10 cellular contexts compared by ENCODE assay signal in the genomic region with DNA sequence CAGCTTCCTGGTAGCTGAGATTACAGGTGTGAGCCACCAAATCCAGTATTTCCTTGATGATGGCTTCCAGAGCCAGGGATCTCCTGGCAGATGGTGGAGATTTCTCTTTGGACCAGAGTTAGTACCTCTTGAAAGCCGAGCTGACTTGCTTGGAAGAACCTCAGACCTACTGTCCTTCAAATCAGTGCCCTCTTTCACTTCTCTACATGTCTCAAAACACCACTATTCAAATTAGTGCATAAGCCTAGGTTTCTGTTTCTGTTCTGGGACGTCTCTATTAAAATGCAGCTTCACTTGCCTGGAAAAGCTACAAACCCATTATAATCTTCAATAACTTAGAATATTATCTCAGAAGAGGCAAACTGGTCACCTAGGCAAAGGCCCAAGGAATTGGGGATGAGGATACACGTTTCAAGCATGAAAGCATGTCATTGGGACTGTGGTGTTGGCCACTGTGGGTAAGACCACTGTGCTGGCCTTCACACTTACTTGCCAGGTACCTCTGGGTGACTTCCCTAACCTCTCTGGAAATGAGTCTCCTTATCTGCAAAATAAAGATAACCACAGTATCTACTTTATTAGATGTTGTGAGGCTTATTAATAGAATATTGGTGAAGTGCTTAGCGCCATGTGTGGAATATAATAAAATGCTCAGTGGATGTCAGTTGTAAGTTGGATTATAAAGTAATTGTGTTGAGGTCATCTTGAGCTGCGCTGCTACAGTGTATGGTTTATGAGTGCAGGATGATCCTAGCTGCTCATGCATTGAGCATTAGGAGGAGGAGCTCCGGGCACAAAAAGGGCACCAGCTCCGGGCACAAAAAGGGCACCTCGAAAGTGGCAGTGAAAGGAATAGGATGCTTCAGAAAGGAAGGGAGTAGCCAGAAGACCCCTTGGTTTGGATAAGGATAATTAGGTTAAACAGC.
DNase-seq lines count a peak whose midpoint lies in the region; ATAC-seq, FAIRE-seq and TF ChIP-seq lines count a peak whose summit lies in the region.
"Had no signal": no experiment of that assay in that cellular context is flagged by ENCODE, and none has a peak within 500 bp of the region (broad histone marks: within the 10 kb centered on the region; RNA-seq: fewer than 3 reads in every experiment).

No MANE protein-coding gene starts in this region.

- H3K36me3 ChIP-seq in kidney (ENCODE audit: control insufficient read depth in 1 of 2, insufficient read depth in 2 of 2, low read length in 2 of 2), result no peaks in the 10 kb centered on the region
- H3K36me3 ChIP-seq: pancreas had no signal

- H3K9me3 ChIP-seq in kidney (ENCODE audit: control insufficient read depth in 1 of 2, low read length in 2 of 2), result no peaks in the 10 kb centered on the region
- H3K9me3 ChIP-seq: pancreas had no signal

- peaks cover 79% of the 10 kb centered on the region for H3K4me1 Mint-ChIP-seq in central memory CD8-positive, alpha-beta T cell

- FAIRE-seq in kidney (lab: Jason Lieb, UNC), result no peak
- FAIRE-seq: pancreas had no signal

- H3K9me3 Mint-ChIP-seq in central memory CD8-positive, alpha-beta T cell, result no peaks in the 10 kb centered on the region

- H3K4me1 ChIP-seq in kidney (ENCODE audit: control insufficient read depth in 1 of 2, insufficient read depth in 1 of 2, low read depth in 1 of 2, low read length in 2 of 2), result no peaks in the 10 kb centered on the region
- H3K4me1 ChIP-seq: pancreas had no signal

- intact Hi-C loops in kidney (cut with DNase I), result no loop called here

- H3K9ac ChIP-seq in kidney (ENCODE audit: low read length in 2 of 2), result no peak overlapping the region

- peaks cover 10% of the 10 kb centered on the region for H3K36me3 Mint-ChIP-seq in central memory CD8-positive, alpha-beta T cell (ENCODE audit: insufficient read depth)

- peak overlapping the region; percentile 26 for H3K4me3 Mint-ChIP-seq in central memory CD8-positive, alpha-beta T cell

- H3K27ac ChIP-seq in kidney (ENCODE audit: low read depth in 2 of 2, low read length in 2 of 2), result no peak overlapping the region
- H3K27ac ChIP-seq: pancreas had no signal

- peak; percentile 87 for ATAC-seq in GM19324 (IDR thresholded peaks at IDR 0.05; ENCODE audit: low FRiP score, unreplicated experiment)
- peak; percentile 87 for ATAC-seq in HG03095 (IDR thresholded peaks at IDR 0.05; ENCODE audit: unreplicated experiment)
- peak; percentile 40 for ATAC-seq in central memory CD8-positive, alpha-beta T cell (replicated peaks; ENCODE audit: extremely low read depth, poor library complexity, severe bottlenecking)
- ATAC-seq: Panc1 had no signal

- peak overlapping the region; percentile 89 for H3K27ac Mint-ChIP-seq in central memory CD8-positive, alpha-beta T cell (ENCODE audit: low read depth)

- no peak for TF ChIP-seq CTCF in kidney (IDR thresholded peaks at IDR 0.05; ENCODE audit: borderline replicate concordance, extremely low read depth, insufficient read depth)

- H3K27me3 Mint-ChIP-seq in central memory CD8-positive, alpha-beta T cell, result no peaks in the 10 kb centered on the region

- no peak overlapping the region for H3K4me3 ChIP-seq in kidney (ENCODE audit: low read length in 2 of 2)
- H3K4me3 ChIP-seq: pancreas had no signal

- peak; percentile 42 for DNase-seq in CD1c-positive myeloid dendritic cell (ENCODE audit: extremely low spot score)
- no peak for DNase-seq in central memory CD8-positive, alpha-beta T cell (ENCODE audit: low spot score in 2 of 2)
- no peak for DNase-seq in MV-4-11 (lab: John Stamatoyannopoulos, UW)
- no peak for DNase-seq in NCI-H1694 (lab: John Stamatoyannopoulos, UW)
- no peak for DNase-seq in LoVo (ENCODE audit: low spot score)
- DNase-seq in kidney, result no peak
- DNase-seq: pancreas had no signal
